Comparison of ENCODE assay signal across 32 cellular contexts in genomic region chr2:175743020-175743419, GRCh38.
A peak's percentile ranks its signal among the peaks of the same experiment; 100 is the strongest.
DNase-seq lines count a peak whose midpoint lies in the region; ATAC-seq and TF ChIP-seq lines count a peak whose summit lies in the region.
"Had no signal": no experiment of that assay in that cellular context is flagged by ENCODE, and none has a peak within 500 bp of the region (broad histone marks: within the 10 kb centered on the region; RNA-seq: fewer than 3 reads in every experiment).

No MANE protein-coding gene starts in this region.

- no peaks in the 10 kb centered on the region for H3K36me3 Mint-ChIP-seq in HFFc6 (ENCODE audit: low read depth)
- H3K36me3 Mint-ChIP-seq: activated naive CD4-positive, alpha-beta T cell treated with anti-CD3 and anti-CD28 coated beads, Interleukin-2, amount 50 U/mL, for 72 hours; CD4-positive, CD25-positive, alpha-beta regulatory T cell; stimulated activated naive B cell treated with anti-CD40 and anti-IgM and Interleukin-4, amounts not matched to agents 10 μg/mL and 1 μg/mL and 100 μg/mL, for 72 hours had no signal

- peaks cover 16% of the 10 kb centered on the region for H3K27me3 Mint-ChIP-seq in HFFc6 (ENCODE audit: insufficient read depth)

- peak; percentile 9 for DNase-seq in AG20443 (ENCODE audit: low spot score)
- DNase-seq in HFFc6 = peak; percentile 15
- DNase-seq in amniotic epithelial cell (ENCODE audit: low read depth) = peak; percentile 3
- peak; percentile 6 for DNase-seq in foreskin melanocyte
- DNase-seq in DMS153 (lab: John Stamatoyannopoulos, UW) = no peak
- no peak for DNase-seq in NCI-H2227 (lab: John Stamatoyannopoulos, UW; ENCODE audit: unreplicated experiment)
- DNase-seq in NCI-H82 treated with DMSO at 0.1 percent for 48 hours (lab: John Stamatoyannopoulos, UW; ENCODE audit: unreplicated experiment) = no peak
- DNase-seq: activated CD8-positive, alpha-beta T cell treated with anti-CD3 and anti-CD28 coated beads for 36 hours; aorta; CD4-positive, CD25-positive, alpha-beta regulatory T cell; cortex of kidney; DND-41; effector memory CD8-positive, alpha-beta T cell; gastrocnemius medialis; H9; Karpas-422; left cardiac atrium; mucosa of descending colon; NCI-H1417; NCI-H2081; NCI-H69; nephron progenitor cell; SIG-M5; stimulated activated naive B cell treated with anti-CD40 and anti-IgM and Interleukin-4, amounts not matched to agents 10 μg/mL and 1 μg/mL and 100 μg/mL, for 72 hours; SW 1271; T1000; upper lobe of left lung had no signal

- H3K4me3 Mint-ChIP-seq in HFFc6 = no peak overlapping the region; the same call in 1 of the 2 replicates
- H3K4me3 Mint-ChIP-seq: activated CD4-positive, alpha-beta T cell treated with anti-CD3 and anti-CD28 coated beads for 36 hours; activated CD8-positive, alpha-beta T cell treated with anti-CD3 and anti-CD28 coated beads for 36 hours; CD4-positive, CD25-positive, alpha-beta regulatory T cell; effector memory CD8-positive, alpha-beta T cell; H9; nephron progenitor cell; stimulated activated naive B cell treated with anti-CD40 and anti-IgM and Interleukin-4, amounts not matched to agents 10 μg/mL and 1 μg/mL and 100 μg/mL, for 72 hours had no signal

- no peak for TF ChIP-seq CTCF in HFFc6 (IDR thresholded peaks at IDR 0.05)

- H3K4me1 Mint-ChIP-seq in HFFc6 (ENCODE audit: low read depth) = peaks cover 19% of the 10 kb centered on the region
- H3K4me1 Mint-ChIP-seq: activated CD4-positive, alpha-beta T cell treated with anti-CD3 and anti-CD28 coated beads for 36 hours; CD4-positive, CD25-positive, alpha-beta regulatory T cell; nephron progenitor cell; stimulated activated naive B cell treated with anti-CD40 and anti-IgM and Interleukin-4, amounts not matched to agents 10 μg/mL and 1 μg/mL and 100 μg/mL, for 72 hours had no signal

- peak overlapping the region; percentile 18; the same call in 1 of the 2 replicates for H3K27ac Mint-ChIP-seq in HFFc6
- H3K27ac Mint-ChIP-seq: activated CD4-positive, alpha-beta T cell treated with anti-CD3 and anti-CD28 coated beads for 36 hours; activated CD8-positive, alpha-beta T cell treated with anti-CD3 and anti-CD28 coated beads for 36 hours; activated naive CD4-positive, alpha-beta T cell treated with anti-CD3 and anti-CD28 coated beads, Interleukin-2, amount 50 U/mL, for 72 hours; CD4-positive, CD25-positive, alpha-beta regulatory T cell; effector memory CD8-positive, alpha-beta T cell; H9; nephron progenitor cell; stimulated activated naive B cell treated with anti-CD40 and anti-IgM and Interleukin-4, amounts not matched to agents 10 μg/mL and 1 μg/mL and 100 μg/mL, for 72 hours had no signal

- no peaks in the 10 kb centered on the region for H3K9me3 Mint-ChIP-seq in HFFc6
- H3K9me3 Mint-ChIP-seq: activated CD8-positive, alpha-beta T cell treated with anti-CD3 and anti-CD28 coated beads for 36 hours; activated naive CD4-positive, alpha-beta T cell treated with anti-CD3 and anti-CD28 coated beads, Interleukin-2, amount 50 U/mL, for 72 hours; effector memory CD8-positive, alpha-beta T cell; H9; nephron progenitor cell had no signal

- no peak for ATAC-seq in GM18861 (IDR thresholded peaks at IDR 0.05; ENCODE audit: unreplicated experiment)
- ATAC-seq: activated CD4-positive, alpha-beta T cell treated with anti-CD3 and anti-CD28 coated beads for 36 hours; activated CD8-positive, alpha-beta T cell treated with anti-CD3 and anti-CD28 coated beads for 36 hours; activated naive CD4-positive, alpha-beta T cell treated with anti-CD3 and anti-CD28 coated beads, Interleukin-2, amount 50 U/mL, for 72 hours; effector memory CD8-positive, alpha-beta T cell; gastrocnemius medialis; HepG2; left cardiac atrium; mucosa of descending colon; Panc1; stimulated activated naive B cell treated with anti-CD40 and anti-IgM and Interleukin-4, amounts not matched to agents 10 μg/mL and 1 μg/mL and 100 μg/mL, for 72 hours had no signal

Comparison
In these comparisons a context has a peak if more than half of its experiments do, and no peak if none do; other contexts are left out.
1. DNase-seq: peak in AG20443 (single experiment), HFFc6 (single experiment), amniotic epithelial cell (single experiment) and foreskin melanocyte (single experiment); none in DMS153 (single experiment), NCI-H2227 (single experiment) and NCI-H82 treated with DMSO at 0.1 percent for 48 hours (single experiment).